In genomic region chr1:33903210-33903589, GRCh38 we compare ENCODE assay signal across 10 cellular contexts. TPM values are rescaled to one million over a fixed set of nuclear protein-coding genes. Genes with fewer than 3 reads are reported as not detected.
DNase-seq lines count a peak whose midpoint lies in the region; ATAC-seq and TF ChIP-seq lines count a peak whose summit lies in the region.
"Had no signal": no experiment of that assay in that cellular context is flagged by ENCODE, and none has a peak within 500 bp of the region (broad histone marks: within the 10 kb centered on the region; RNA-seq: fewer than 3 reads in every experiment).

No MANE protein-coding gene starts in this region.

- ATAC-seq in GM19043 (IDR thresholded peaks at IDR 0.05; ENCODE audit: low read depth, unreplicated experiment), result peak; percentile 56
- peak; percentile 76 for ATAC-seq in HG02759 (IDR thresholded peaks at IDR 0.05; ENCODE audit: unreplicated experiment)

- 35% methylated on average over 2 of the region's 2 CpGs for WGBS in mesenchymal stem cell
- 18 to 20% methylated on average over 2 of the region's 2 CpGs for WGBS in tibial nerve, 2 donors

- no peak overlapping the region for H3K23ac ChIP-seq in mesenchymal stem cell (ENCODE audit: low read length in 2 of 2)

- TF ChIP-seq CTCF in OCI-LY3 (IDR thresholded peaks at IDR 0.05; ENCODE audit: low read depth, low read length), result no peak
- TF ChIP-seq CTCF in tibial nerve (IDR thresholded peaks at IDR 0.05), result no peak

- H2AFZ ChIP-seq in OCI-LY3 (ENCODE audit: low read depth, low read length) (no peak overlapping the region), mesenchymal stem cell (ENCODE audit: low read depth, low read length) (no peak overlapping the region)

- no peak overlapping the region for H2BK12ac ChIP-seq in mesenchymal stem cell (ENCODE audit: low read length in 2 of 2)

- no peak overlapping the region for H2AK5ac ChIP-seq in mesenchymal stem cell (ENCODE audit: low read length, severe bottlenecking)

- H4K8ac ChIP-seq in mesenchymal stem cell (ENCODE audit: low read length), result no peak overlapping the region

- peak overlapping the region; percentile 65 for H3K9ac ChIP-seq in OCI-LY3 (ENCODE audit: low read length)
- peak overlapping the region; percentile 41 for H3K9ac ChIP-seq in mesenchymal stem cell (ENCODE audit: low read length)

- no peaks in the 10 kb centered on the region for H3K79me1 ChIP-seq in mesenchymal stem cell (replicated peaks; ENCODE audit: low read length, poor library complexity, severe bottlenecking)

- H2BK120ac ChIP-seq in mesenchymal stem cell (ENCODE audit: low read depth, low read length), result no peak overlapping the region

- H3K4me3 ChIP-seq in OCI-LY3 (ENCODE audit: low read length) (peak overlapping the region; percentile 69), mesenchymal stem cell (ENCODE audit: insufficient read depth in 1 of 2, low read depth in 1 of 2, low read length in 2 of 2) (no peak overlapping the region), tibial nerve (no peak overlapping the region)

- no peaks in the 10 kb centered on the region for H3K27me3 ChIP-seq in OCI-LY3 (ENCODE audit: low read depth, low read length)
- no peaks in the 10 kb centered on the region for H3K27me3 ChIP-seq in mesenchymal stem cell (ENCODE audit: control insufficient read depth in 1 of 2, insufficient read depth in 1 of 2, low read length in 2 of 2)
- H3K27me3 ChIP-seq in tibial nerve, result no peaks in the 10 kb centered on the region

- H4K91ac ChIP-seq in mesenchymal stem cell (ENCODE audit: low read length), result no peak overlapping the region

- no peak for TF ChIP-seq POLR2A in tibial nerve (IDR thresholded peaks at IDR 0.05)

- no peaks in the 10 kb centered on the region for H3K36me3 ChIP-seq in OCI-LY3 (replicated peaks; ENCODE audit: low read depth, low read length)
- H3K36me3 ChIP-seq in mesenchymal stem cell (ENCODE audit: control insufficient read depth in 1 of 2, insufficient read depth in 2 of 2, low read depth in 1 of 2, low read length in 2 of 2), result no peaks in the 10 kb centered on the region
- no peaks in the 10 kb centered on the region for H3K36me3 ChIP-seq in tibial nerve

- no peak overlapping the region for H2BK15ac ChIP-seq in mesenchymal stem cell (ENCODE audit: low read depth, poor library complexity, severe bottlenecking)

- no peak overlapping the region for H3K14ac ChIP-seq in mesenchymal stem cell (ENCODE audit: low read length in 2 of 2)

- no peak overlapping the region for H2BK5ac ChIP-seq in mesenchymal stem cell (ENCODE audit: low read depth, low read length, poor library complexity, severe bottlenecking)

- no peaks in the 10 kb centered on the region for H3K9me3 ChIP-seq in OCI-LY3 (ENCODE audit: insufficient read depth, low read length)
- no peaks in the 10 kb centered on the region for H3K9me3 ChIP-seq in mesenchymal stem cell (ENCODE audit: control insufficient read depth, low read length)
- H3K9me3 ChIP-seq in tibial nerve, result no peaks in the 10 kb centered on the region

- no peak for TF ChIP-seq EP300 in tibial nerve (IDR thresholded peaks at IDR 0.05)

- H3K27ac ChIP-seq in OCI-LY3 (ENCODE audit: low read length) (peak overlapping the region; percentile 97), mesenchymal stem cell (ENCODE audit: low read length, poor library complexity, severe bottlenecking) (no peak overlapping the region), tibial nerve (no peak overlapping the region)

- peaks cover 38% of the 10 kb centered on the region for H3K4me1 ChIP-seq in OCI-LY3 (ENCODE audit: low read length)
- no peaks in the 10 kb centered on the region for H3K4me1 ChIP-seq in mesenchymal stem cell (ENCODE audit: control insufficient read depth, insufficient read depth, low read depth, low read length)
- H3K4me1 ChIP-seq in tibial nerve, result no peaks in the 10 kb centered on the region

- DNase-seq in mesenchymal stem cell (no peak), tibial nerve (ENCODE audit: low spot score in 2 of 2) (no peak), C1 segment of cervical spinal cord (lab: John Stamatoyannopoulos, UW) (no peak), NCI-H2029 (lab: John Stamatoyannopoulos, UW) (no peak), NCI-H2107 treated with DMSO at 0.1 percent for 48 hours (lab: John Stamatoyannopoulos, UW; ENCODE audit: unreplicated experiment) (no peak)
- DNase-seq: activated naive CD4-positive, alpha-beta T cell treated with anti-CD3 and anti-CD28 coated beads, Interleukin-2, amount 50 U/mL, for 16 hours; SW 1271 had no signal

- H3K79me2 ChIP-seq in OCI-LY3 (ENCODE audit: low read length), result no peaks in the 10 kb centered on the region

- H3K4me2 ChIP-seq in OCI-LY3 (ENCODE audit: low read length), result peak overlapping the region; percentile 67
- no peak overlapping the region for H3K4me2 ChIP-seq in mesenchymal stem cell (ENCODE audit: low read length, poor library complexity, severe bottlenecking)

- H3K4ac ChIP-seq in mesenchymal stem cell (ENCODE audit: low read depth in 1 of 2, low read length in 2 of 2), result no peak overlapping the region

- H3K18ac ChIP-seq in mesenchymal stem cell (ENCODE audit: low read depth in 1 of 2, low read length in 2 of 2), result no peak overlapping the region

- no peaks in the 10 kb centered on the region for H4K20me1 ChIP-seq in OCI-LY3 (ENCODE audit: insufficient read depth, low read length)

RNA-seq across cellular contexts. Expression of gene HMGB4, which starts 39.3 kb away (rescaled TPM):
- not detected for polyA plus RNA-seq in mesenchymal stem cell (2013, experiment 1 of 2)
- polyA plus RNA-seq in mesenchymal stem cell (2013, experiment 2 of 2), result not detected
- not detected for total RNA-seq in tibial nerve
